ENCODE assay signal across 24 cellular contexts in the genomic region with DNA sequence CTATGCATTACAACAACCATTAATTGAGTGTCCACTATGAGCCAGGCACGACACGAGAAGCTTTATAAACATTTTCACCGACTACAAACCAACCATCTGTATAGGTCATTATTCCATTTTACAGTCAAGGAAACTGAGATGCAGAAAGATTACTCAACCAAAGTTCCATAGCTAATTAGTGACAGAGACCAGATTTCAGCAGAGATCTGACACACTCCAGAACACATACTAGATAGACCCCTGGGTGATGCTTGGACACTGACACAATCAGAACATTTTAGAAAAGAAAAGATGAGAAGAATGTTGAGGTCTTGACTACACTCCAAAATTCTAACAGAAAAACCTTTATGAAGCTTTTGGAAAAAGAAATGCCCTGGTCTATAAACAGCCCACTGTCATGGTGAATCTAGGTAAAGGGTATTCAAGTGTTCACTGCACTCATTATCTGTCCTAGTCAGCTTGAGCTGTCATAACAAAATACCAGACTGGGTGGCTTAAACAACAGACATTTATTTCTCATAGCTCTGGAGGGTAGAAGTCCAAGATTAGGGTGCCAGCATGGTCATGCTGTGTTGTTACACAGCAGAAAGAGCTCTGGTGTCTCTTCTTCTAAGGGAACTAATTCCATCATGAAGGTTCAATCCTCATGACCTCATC.
A peak's percentile ranks its signal among the peaks of the same experiment; 100 is the strongest.
DNase-seq lines count a peak whose midpoint lies in the region.
"Had no signal": no experiment of that assay in that cellular context is flagged by ENCODE, and none has a peak within 500 bp of the region (broad histone marks: within the 10 kb centered on the region; RNA-seq: fewer than 3 reads in every experiment).

No MANE protein-coding gene starts in this region.

- H3K4me1 ChIP-seq in mesenchymal stem cell (ENCODE audit: control insufficient read depth, insufficient read depth, low read depth, low read length) (no peaks in the 10 kb centered on the region), HAP-1 (no peaks in the 10 kb centered on the region)
- H3K4me1 ChIP-seq: Peyer's patch, right lobe of liver had no signal

- in situ Hi-C loops in HAP-1 (cut with MboI; ENCODE audit: low sequenced_read_pairs), result no loop called here

- H3K27ac ChIP-seq in mesenchymal stem cell (ENCODE audit: low read length, poor library complexity, severe bottlenecking), result no peak overlapping the region
- H3K27ac ChIP-seq: BLaER1 treated with 17β-estradiol and CSF1 and Interleukin-3, amounts not matched to agents 10 nM and 100 nM; Peyer's patch; right lobe of liver; SK-N-MC; upper lobe of left lung had no signal

- H2BK120ac ChIP-seq in mesenchymal stem cell (ENCODE audit: low read depth, low read length), result no peak overlapping the region

- no peak overlapping the region for H3K27ac Mint-ChIP-seq in activated naive CD8-positive, alpha-beta T cell treated with anti-CD3 and anti-CD28 coated beads for 36 hours
- H3K27ac Mint-ChIP-seq: activated naive CD8-positive, alpha-beta T cell treated with anti-CD3 and anti-CD28 coated beads, Interleukin-2, amount 50 U/mL, for 24 hours had no signal

- H3K27me3 ChIP-seq in mesenchymal stem cell (ENCODE audit: control insufficient read depth in 1 of 2, insufficient read depth in 1 of 2, low read length in 2 of 2) (no peaks in the 10 kb centered on the region), HAP-1 (ENCODE audit: low read depth) (no peaks in the 10 kb centered on the region)
- H3K27me3 ChIP-seq: BLaER1 treated with 17β-estradiol and CSF1 and Interleukin-3, amounts not matched to agents 10 nM and 100 nM; breast epithelium; Peyer's patch; right lobe of liver; upper lobe of left lung had no signal

- WGBS in mesenchymal stem cell, result 57% methylated on average over 3 of the region's 3 CpGs

- no peak overlapping the region for H4K8ac ChIP-seq in mesenchymal stem cell (ENCODE audit: low read length)

- H3K4me3 ChIP-seq in mesenchymal stem cell (ENCODE audit: insufficient read depth in 1 of 2, low read depth in 1 of 2, low read length in 2 of 2) (no peak overlapping the region), HAP-1 (no peak overlapping the region)
- H3K4me3 ChIP-seq: BLaER1 treated with 17β-estradiol and CSF1 and Interleukin-3, amounts not matched to agents 10 nM and 100 nM; breast epithelium; lung; Peyer's patch; right lobe of liver; SK-N-MC; upper lobe of left lung had no signal

- no peaks in the 10 kb centered on the region for H3K27me3 Mint-ChIP-seq in activated naive CD8-positive, alpha-beta T cell treated with anti-CD3 and anti-CD28 coated beads for 36 hours
- H3K27me3 Mint-ChIP-seq: activated naive CD8-positive, alpha-beta T cell treated with anti-CD3 and anti-CD28 coated beads, Interleukin-2, amount 50 U/mL, for 24 hours; naive B cell had no signal

- H3K4me3 Mint-ChIP-seq in activated naive CD8-positive, alpha-beta T cell treated with anti-CD3 and anti-CD28 coated beads for 36 hours, result no peak overlapping the region
- H3K4me3 Mint-ChIP-seq: activated naive CD8-positive, alpha-beta T cell treated with anti-CD3 and anti-CD28 coated beads, Interleukin-2, amount 50 U/mL, for 24 hours; naive B cell had no signal

- H2AFZ ChIP-seq in mesenchymal stem cell (ENCODE audit: low read depth, low read length), result no peak overlapping the region

- H3K36me3 ChIP-seq in mesenchymal stem cell (ENCODE audit: control insufficient read depth in 1 of 2, insufficient read depth in 2 of 2, low read depth in 1 of 2, low read length in 2 of 2) (peaks cover 0 to under 1% of the 10 kb centered on the region in 2 experiments), HAP-1 (replicated peaks) (no peaks in the 10 kb centered on the region)
- H3K36me3 ChIP-seq: breast epithelium, Peyer's patch, right lobe of liver, upper lobe of left lung had no signal

- H3K4me2 ChIP-seq in mesenchymal stem cell (ENCODE audit: low read length, poor library complexity, severe bottlenecking), result no peak overlapping the region

- no peak overlapping the region for H3K23ac ChIP-seq in mesenchymal stem cell (ENCODE audit: low read length in 2 of 2)

- H3K9me3 Mint-ChIP-seq in activated naive CD8-positive, alpha-beta T cell treated with anti-CD3 and anti-CD28 coated beads for 36 hours, result no peaks in the 10 kb centered on the region
- H3K9me3 Mint-ChIP-seq: activated naive CD8-positive, alpha-beta T cell treated with anti-CD3 and anti-CD28 coated beads, Interleukin-2, amount 50 U/mL, for 24 hours; naive B cell had no signal

- no peak overlapping the region for H2BK15ac ChIP-seq in mesenchymal stem cell (ENCODE audit: low read depth, poor library complexity, severe bottlenecking)

- H3K18ac ChIP-seq in mesenchymal stem cell (ENCODE audit: low read depth in 1 of 2, low read length in 2 of 2), result no peak overlapping the region

- no peak overlapping the region for H4K91ac ChIP-seq in mesenchymal stem cell (ENCODE audit: low read length)

- peak; percentile 31 for DNase-seq in AG08395 (ENCODE audit: low spot score)
- DNase-seq in RPMI7951 (ENCODE audit: low read depth), result peak; percentile 14
- DNase-seq in fibroblast of peridontal ligament (ENCODE audit: extremely low read depth), result peak; percentile 24
- peak; percentile 34 for DNase-seq in mesenchymal stem cell
- no peak for DNase-seq in SIG-M5 treated with dmso at 0.1 percent for 504 hours (lab: John Stamatoyannopoulos, UW; ENCODE audit: unreplicated experiment)
- DNase-seq in HPDE6-E6E7 (ENCODE audit: extremely low spot score), result no peak
- DNase-seq in activated naive CD8-positive, alpha-beta T cell treated with anti-CD3 and anti-CD28 coated beads for 36 hours, result no peak
- no peak for DNase-seq in HAP-1 (ENCODE audit: low spot score in 2 of 2)
- DNase-seq: activated CD4-positive, alpha-beta T cell treated with anti-CD3 and anti-CD28 coated beads, Interleukin-2, amount 50 U/mL, for 1 hour; activated CD8-positive, alpha-beta memory T cell treated with anti-CD3 and anti-CD28 coated beads, Interleukin-2, amount 50 U/mL, for 4 hours; activated naive CD8-positive, alpha-beta T cell treated with anti-CD3 and anti-CD28 coated beads, Interleukin-2, amount 50 U/mL, for 24 hours; cortex of kidney; hypothalamus; Kasumi-1; naive B cell; NCI-H1048; NCI-H1930; Peyer's patch; right lobe of liver had no signal

- H2BK5ac ChIP-seq in mesenchymal stem cell (ENCODE audit: low read depth, low read length, poor library complexity, severe bottlenecking), result no peak overlapping the region

- H2BK12ac ChIP-seq in mesenchymal stem cell (ENCODE audit: low read length in 2 of 2), result no peak overlapping the region

- peaks cover 5% of the 10 kb centered on the region for H3K36me3 Mint-ChIP-seq in activated naive CD8-positive, alpha-beta T cell treated with anti-CD3 and anti-CD28 coated beads for 36 hours

- H2AK5ac ChIP-seq in mesenchymal stem cell (ENCODE audit: low read length, severe bottlenecking), result no peak overlapping the region

- no peak overlapping the region for H3K9ac ChIP-seq in mesenchymal stem cell (ENCODE audit: low read length)
- H3K9ac ChIP-seq: BLaER1 treated with 17β-estradiol and CSF1 and Interleukin-3, amounts not matched to agents 10 nM and 100 nM had no signal

- no peak overlapping the region for H3K14ac ChIP-seq in mesenchymal stem cell (ENCODE audit: low read length in 2 of 2)

- no peak overlapping the region for H3K4ac ChIP-seq in mesenchymal stem cell (ENCODE audit: low read depth in 1 of 2, low read length in 2 of 2)

- H3K4me1 Mint-ChIP-seq in activated naive CD8-positive, alpha-beta T cell treated with anti-CD3 and anti-CD28 coated beads for 36 hours, result peaks cover 3% of the 10 kb centered on the region

- H3K9me3 ChIP-seq in mesenchymal stem cell (ENCODE audit: control insufficient read depth, low read length) (no peaks in the 10 kb centered on the region), HAP-1 (no peaks in the 10 kb centered on the region)
- H3K9me3 ChIP-seq: BLaER1 treated with 17β-estradiol and CSF1 and Interleukin-3, amounts not matched to agents 10 nM and 100 nM; breast epithelium; Peyer's patch; right lobe of liver; upper lobe of left lung had no signal

- H3K79me1 ChIP-seq in mesenchymal stem cell (replicated peaks; ENCODE audit: low read length, poor library complexity, severe bottlenecking), result peaks cover 4% of the 10 kb centered on the region

Comparison
In these comparisons a context has a peak if more than half of its experiments do, and no peak if none do; other contexts are left out.
1. DNase-seq: peak in AG08395 (single experiment), RPMI7951 (single experiment), fibroblast of peridontal ligament (single experiment) and mesenchymal stem cell (single experiment); none in SIG-M5 treated with dmso at 0.1 percent for 504 hours (single experiment), HPDE6-E6E7 (single experiment), activated naive CD8-positive, alpha-beta T cell treated with anti-CD3 and anti-CD28 coated beads for 36 hours (single experiment) and HAP-1 (0 of 2).